In genomic region chr4:82898322-82899243, GRCh38 we compare ENCODE assay signal across 8 cellular contexts. TPM values are rescaled to one million over a fixed set of nuclear protein-coding genes. Genes with fewer than 3 reads are reported as not detected.
A peak's percentile ranks its signal among the peaks of the same experiment; 100 is the strongest.
DNase-seq lines count a peak whose midpoint lies in the region; ATAC-seq and TF ChIP-seq lines count a peak whose summit lies in the region.

No MANE protein-coding gene starts in this region.

- H3K27ac Mint-ChIP-seq in activated CD4-positive, alpha-beta T cell treated with anti-CD3 and anti-CD28 coated beads for 36 hours = no peak overlapping the region
- no peak overlapping the region for H3K27ac Mint-ChIP-seq in activated CD4-positive, alpha-beta T cell treated with anti-CD3 and anti-CD28 coated beads, Interleukin-2, amount 10 ng/mL, durations not matched to agents 24 days and 14 days
- H3K27ac Mint-ChIP-seq in nephron = peak overlapping the region in 1 of 3 experiments; percentile 88

- POLR2A ChIA-PET in activated CD4-positive, alpha-beta T cell treated with anti-CD3 and anti-CD28 coated beads for 36 hours (lab: Charles Lee) = interaction anchor here (1.1 to 2.1 kb wide), 5 partner anchors 33 to 383 kb away, joined by 3 to 14 read pairs (median 5); partner anchors contain the start of gene COPS4

- H3K4me1 Mint-ChIP-seq in activated CD4-positive, alpha-beta T cell treated with anti-CD3 and anti-CD28 coated beads for 36 hours = peaks cover 33% of the 10 kb centered on the region
- peaks cover 28% of the 10 kb centered on the region for H3K4me1 Mint-ChIP-seq in activated CD4-positive, alpha-beta T cell treated with anti-CD3 and anti-CD28 coated beads, Interleukin-2, amount 10 ng/mL, durations not matched to agents 24 days and 14 days
- H3K4me1 Mint-ChIP-seq in nephron = peaks cover 21% of the 10 kb centered on the region

- CTCF ChIA-PET in activated CD4-positive, alpha-beta T cell treated with anti-CD3 and anti-CD28 coated beads for 36 hours (lab: Charles Lee) = interaction anchor here (1.2 to 2.2 kb wide), 6 partner anchors 13 to 212 kb away, joined by 4 to 11 read pairs (median 6); no protein-coding TSS in a partner anchor

- peak; percentile 30 to 41 (median 40) for TF ChIP-seq CTCF in nephron (IDR thresholded peaks at IDR 0.05; ENCODE audit: unreplicated experiment in 3 of 3)

- DNase-seq in activated CD4-positive, alpha-beta T cell treated with anti-CD3 and anti-CD28 coated beads for 36 hours = peak; percentile 32
- DNase-seq in activated CD4-positive, alpha-beta T cell treated with anti-CD3 and anti-CD28 coated beads, Interleukin-2, amount 10 ng/mL, durations not matched to agents 24 days and 14 days = no peak
- DNase-seq in NCI-H2029 treated with DMSO at 0.1 percent for 48 hours (lab: John Stamatoyannopoulos, UW) = peak; percentile 4
- no peak for DNase-seq in effector memory CD4-positive, alpha-beta T cell
- DNase-seq in NCI-H1092 treated with DMSO at 0.1 percent for 48 hours (lab: John Stamatoyannopoulos, UW) = no peak

- peaks cover 14% of the 10 kb centered on the region for H3K36me3 ChIP-seq in effector memory CD4-positive, alpha-beta T cell (ENCODE audit: control insufficient read depth, insufficient read depth, low read length)

- H3K27ac ChIP-seq in effector memory CD4-positive, alpha-beta T cell (ENCODE audit: insufficient read depth, low read length, poor library complexity, severe bottlenecking) = peak overlapping the region; percentile 97

- H3K9me3 Mint-ChIP-seq in activated CD4-positive, alpha-beta T cell treated with anti-CD3 and anti-CD28 coated beads for 36 hours (ENCODE audit: low read depth) = no peaks in the 10 kb centered on the region
- no peaks in the 10 kb centered on the region for H3K9me3 Mint-ChIP-seq in activated CD4-positive, alpha-beta T cell treated with anti-CD3 and anti-CD28 coated beads, Interleukin-2, amount 10 ng/mL, durations not matched to agents 24 days and 14 days
- H3K9me3 Mint-ChIP-seq in nephron = no peaks in the 10 kb centered on the region

- intact Hi-C loops in activated CD4-positive, alpha-beta T cell treated with anti-CD3 and anti-CD28 coated beads for 36 hours (cut with DNase I, micrococcal nuclease) = loop anchor here in 1 of 2 experiments (2.0 kb wide), 2 partner anchors 34 to 386 kb away; partner anchors contain the start of gene COQ2
- intact Hi-C loops in activated CD4-positive, alpha-beta T cell treated with anti-CD3 and anti-CD28 coated beads, Interleukin-2, amount 10 ng/mL, durations not matched to agents 24 days and 14 days (cut with micrococcal nuclease) = loop anchor here (1.0 kb wide), 1 partner anchor 46 kb away; no protein-coding TSS in a partner anchor

- H3K4me1 ChIP-seq in effector memory CD4-positive, alpha-beta T cell (ENCODE audit: control insufficient read depth, insufficient read depth, low read length, poor library complexity, severe bottlenecking) = peaks cover 12% of the 10 kb centered on the region

- H3K36me3 Mint-ChIP-seq in activated CD4-positive, alpha-beta T cell treated with anti-CD3 and anti-CD28 coated beads for 36 hours (ENCODE audit: low read depth) = peaks cover 27% of the 10 kb centered on the region
- H3K36me3 Mint-ChIP-seq in activated CD4-positive, alpha-beta T cell treated with anti-CD3 and anti-CD28 coated beads, Interleukin-2, amount 10 ng/mL, durations not matched to agents 24 days and 14 days (ENCODE audit: low read depth) = peaks cover 38% of the 10 kb centered on the region
- peaks cover 22% of the 10 kb centered on the region for H3K36me3 Mint-ChIP-seq in nephron (ENCODE audit: low read depth)

- no peak for ATAC-seq in activated CD4-positive, alpha-beta T cell treated with anti-CD3 and anti-CD28 coated beads for 36 hours
- ATAC-seq in HG03378 (IDR thresholded peaks at IDR 0.05; ENCODE audit: unreplicated experiment) (no peak), GM18868 (IDR thresholded peaks at IDR 0.05; ENCODE audit: unreplicated experiment) (no peak)

- H3K4me3 ChIP-seq in effector memory CD4-positive, alpha-beta T cell (ENCODE audit: insufficient read depth, low read depth, low read length, poor library complexity, severe bottlenecking) = peak overlapping the region; percentile 33

- H3K4me3 Mint-ChIP-seq in activated CD4-positive, alpha-beta T cell treated with anti-CD3 and anti-CD28 coated beads for 36 hours = no peak overlapping the region
- H3K4me3 Mint-ChIP-seq in activated CD4-positive, alpha-beta T cell treated with anti-CD3 and anti-CD28 coated beads, Interleukin-2, amount 10 ng/mL, durations not matched to agents 24 days and 14 days = no peak overlapping the region
- no peak overlapping the region for H3K4me3 Mint-ChIP-seq in nephron

- no peaks in the 10 kb centered on the region for H3K27me3 Mint-ChIP-seq in activated CD4-positive, alpha-beta T cell treated with anti-CD3 and anti-CD28 coated beads for 36 hours
- no peaks in the 10 kb centered on the region for H3K27me3 Mint-ChIP-seq in activated CD4-positive, alpha-beta T cell treated with anti-CD3 and anti-CD28 coated beads, Interleukin-2, amount 10 ng/mL, durations not matched to agents 24 days and 14 days
- H3K27me3 Mint-ChIP-seq in nephron (ENCODE audit: low read depth) = no peaks in the 10 kb centered on the region

- no peaks in the 10 kb centered on the region for H3K9me3 ChIP-seq in effector memory CD4-positive, alpha-beta T cell (ENCODE audit: control insufficient read depth, low read length)

- no peaks in the 10 kb centered on the region for H3K27me3 ChIP-seq in effector memory CD4-positive, alpha-beta T cell (replicated peaks; ENCODE audit: control insufficient read depth, insufficient read depth, low read length, poor library complexity, severe bottlenecking)

RNA-seq across cellular contexts. Expression of gene THAP9, which starts 2.0 kb away (rescaled TPM):
- 1 to 10 TPM; 1.7 to 2.6 TPM for total RNA-seq in activated CD4-positive, alpha-beta T cell treated with anti-CD3 and anti-CD28 coated beads for 36 hours
- 1.7 and 3.7 TPM in 2 replicates for total RNA-seq in activated CD4-positive, alpha-beta T cell treated with anti-CD3 and anti-CD28 coated beads, Interleukin-2, amount 10 ng/mL, durations not matched to agents 24 days and 14 days

RNA-seq across cellular contexts. Expression of gene SEC31A, which starts 7.6 kb away (rescaled TPM):
- total RNA-seq in activated CD4-positive, alpha-beta T cell treated with anti-CD3 and anti-CD28 coated beads for 36 hours = 100 to 1,000 TPM in 1 of 2 experiments, 10 to 100 TPM in 1; 80.3 to 124 TPM
- total RNA-seq in activated CD4-positive, alpha-beta T cell treated with anti-CD3 and anti-CD28 coated beads, Interleukin-2, amount 10 ng/mL, durations not matched to agents 24 days and 14 days = 122 and 125 TPM in 2 replicates

Comparison
In these comparisons a context has a peak if more than half of its experiments do, and no peak if none do; other contexts are left out.
1. DNase-seq: peak in activated CD4-positive, alpha-beta T cell treated with anti-CD3 and anti-CD28 coated beads for 36 hours (single experiment) and NCI-H2029 treated with DMSO at 0.1 percent for 48 hours (single experiment); none in activated CD4-positive, alpha-beta T cell treated with anti-CD3 and anti-CD28 coated beads, Interleukin-2, amount 10 ng/mL, durations not matched to agents 24 days and 14 days (single experiment), effector memory CD4-positive, alpha-beta T cell (0 of 3) and NCI-H1092 treated with DMSO at 0.1 percent for 48 hours (single experiment).